In genomic region chr18:27666070-27666469, GRCh38 we compare ENCODE assay signal across 21 cellular contexts.
"Had no signal": no experiment of that assay in that cellular context is flagged by ENCODE, and none has a peak within 500 bp of the region (broad histone marks: within the 10 kb centered on the region; RNA-seq: fewer than 3 reads in every experiment).

No MANE protein-coding gene starts in this region.

- H3K27ac ChIP-seq: colonic mucosa, esophagus muscularis mucosa, gastrocnemius medialis, heart right ventricle, tibial artery, upper lobe of left lung, vagina had no signal

- H3K36me3 Mint-ChIP-seq: mesothelial cell of epicardium; natural killer cell treated with Interleukin-12 subunit alpha and Interleukin-12 subunit beta and Interleukin-15 and Interleukin-18, amount 100 ng/mL, for 72 hours; stimulated activated memory B cell treated with anti-CD40 and anti-IgM and Interleukin-4, amounts not matched to agents 10 μg/mL and 1 μg/mL and 100 μg/mL, for 72 hours had no signal

- DNase-seq: cerebellar nuclear complex; colonic mucosa; effector CD4-positive, alpha-beta T cell; gastrocnemius medialis; heart right ventricle; hypothalamus; kidney glomerular epithelial cell; mammary epithelial cell; posterior cingulate gyrus; right cardiac atrium; stimulated activated CD4-positive, alpha-beta T cell treated with anti-CD3 and anti-CD28 coated beads, Interleukin-4, amount 100 ng/mL, for 24 hours; tibial artery; upper lobe of left lung had no signal

- H3K9me3 ChIP-seq: colonic mucosa, esophagus muscularis mucosa, gastrocnemius medialis, heart right ventricle, tibial artery, upper lobe of left lung, vagina had no signal

- H3K4me1 ChIP-seq: colonic mucosa, esophagus muscularis mucosa, gastrocnemius medialis, tibial artery, upper lobe of left lung, vagina had no signal

- H3K27me3 Mint-ChIP-seq: natural killer cell treated with Interleukin-12 subunit alpha and Interleukin-12 subunit beta and Interleukin-15 and Interleukin-18, amount 100 ng/mL, for 72 hours; stimulated activated memory B cell treated with anti-CD40 and anti-IgM and Interleukin-4, amounts not matched to agents 10 μg/mL and 1 μg/mL and 100 μg/mL, for 72 hours; stimulated activated naive CD8-positive, alpha-beta T cell treated with anti-CD3 and anti-CD28 coated beads, Interleukin-15, Interleukin-2, amounts not matched to agents 100 ng/mL and 50 ng/mL, for 24 hours had no signal

- H3K9me3 Mint-ChIP-seq: endodermal cell; mesothelial cell of epicardium; stimulated activated naive CD8-positive, alpha-beta T cell treated with anti-CD3 and anti-CD28 coated beads, Interleukin-15, Interleukin-2, amounts not matched to agents 100 ng/mL and 50 ng/mL, for 24 hours had no signal

- H3K4me3 Mint-ChIP-seq: endodermal cell; mesothelial cell of epicardium; natural killer cell treated with Interleukin-12 subunit alpha and Interleukin-12 subunit beta and Interleukin-15 and Interleukin-18, amount 100 ng/mL, for 72 hours; stimulated activated memory B cell treated with anti-CD40 and anti-IgM and Interleukin-4, amounts not matched to agents 10 μg/mL and 1 μg/mL and 100 μg/mL, for 72 hours; stimulated activated naive CD8-positive, alpha-beta T cell treated with anti-CD3 and anti-CD28 coated beads, Interleukin-15, Interleukin-2, amounts not matched to agents 100 ng/mL and 50 ng/mL, for 24 hours had no signal

- H3K36me3 ChIP-seq: colonic mucosa, esophagus muscularis mucosa, gastrocnemius medialis, heart right ventricle, tibial artery, upper lobe of left lung, vagina had no signal

- ATAC-seq: gastrocnemius medialis; heart right ventricle; left lobe of liver; natural killer cell treated with Interleukin-12 subunit alpha and Interleukin-12 subunit beta and Interleukin-15 and Interleukin-18, amount 100 ng/mL, for 72 hours; right cardiac atrium; stimulated activated memory B cell treated with anti-CD40 and anti-IgM and Interleukin-4, amounts not matched to agents 10 μg/mL and 1 μg/mL and 100 μg/mL, for 72 hours had no signal

- H3K4me1 Mint-ChIP-seq: stimulated activated memory B cell treated with anti-CD40 and anti-IgM and Interleukin-4, amounts not matched to agents 10 μg/mL and 1 μg/mL and 100 μg/mL, for 72 hours had no signal

- H3K27ac Mint-ChIP-seq: endodermal cell; mesothelial cell of epicardium; natural killer cell treated with Interleukin-12 subunit alpha and Interleukin-12 subunit beta and Interleukin-15 and Interleukin-18, amount 100 ng/mL, for 72 hours; stimulated activated memory B cell treated with anti-CD40 and anti-IgM and Interleukin-4, amounts not matched to agents 10 μg/mL and 1 μg/mL and 100 μg/mL, for 72 hours; stimulated activated naive CD8-positive, alpha-beta T cell treated with anti-CD3 and anti-CD28 coated beads, Interleukin-15, Interleukin-2, amounts not matched to agents 100 ng/mL and 50 ng/mL, for 24 hours had no signal

- H3K27me3 ChIP-seq: colonic mucosa, esophagus muscularis mucosa, gastrocnemius medialis, heart right ventricle, tibial artery, upper lobe of left lung, vagina had no signal

- H3K4me3 ChIP-seq: colonic mucosa, esophagus muscularis mucosa, gastrocnemius medialis, heart right ventricle, tibial artery, upper lobe of left lung, vagina had no signal
